In genomic region chr19:18109731-18110671, GRCh38 we compare ENCODE assay signal across 8 cellular contexts.
DNase-seq lines count a peak whose midpoint lies in the region; ATAC-seq, FAIRE-seq and TF ChIP-seq lines count a peak whose summit lies in the region.

No MANE protein-coding gene starts in this region.

- FAIRE-seq in urothelium cell line (lab: Jason Lieb, UNC), result no peak

- peaks cover 28% of the 10 kb centered on the region for H3K27me3 ChIP-seq in DND-41 (ENCODE audit: insufficient read depth, low read length, poor library complexity)

- H3K4me3 Mint-ChIP-seq in nephron progenitor cell, result peak overlapping the region; percentile 82

- no peaks in the 10 kb centered on the region for H3K9me3 Mint-ChIP-seq in nephron progenitor cell

- H3K79me2 ChIP-seq in DND-41 (ENCODE audit: insufficient read depth, low read length), result no peaks in the 10 kb centered on the region

- ATAC-seq in DND-41 (ENCODE audit: insufficient read depth, low read depth) (peak; percentile 75), GM21390 (IDR thresholded peaks at IDR 0.05; ENCODE audit: unreplicated experiment) (no peak), HG03342 (IDR thresholded peaks at IDR 0.05; ENCODE audit: unreplicated experiment) (no peak)

- H4K20me1 ChIP-seq in DND-41 (ENCODE audit: insufficient read depth, low read length), result no peaks in the 10 kb centered on the region

- peak overlapping the region; percentile 48 for H3K9ac ChIP-seq in DND-41 (ENCODE audit: low read depth, low read length)

- H3K36me3 ChIP-seq in DND-41 (ENCODE audit: insufficient read depth, low read length), result no peaks in the 10 kb centered on the region

- peaks cover 57% of the 10 kb centered on the region for H3K27me3 Mint-ChIP-seq in nephron progenitor cell (ENCODE audit: low read depth, poor library complexity)

- TF ChIP-seq CTCF in DND-41 (IDR thresholded peaks at IDR 0.05; ENCODE audit: borderline replicate concordance, extremely low read depth, low read length, poor library complexity, severe bottlenecking), result no peak
- TF ChIP-seq CTCF in fibroblast of mammary gland (conservative IDR thresholded peaks at IDR 0.05; ENCODE audit: control insufficient read depth, insufficient read depth, low read depth, low read length), result no peak
- no peak for TF ChIP-seq CTCF in nephron progenitor cell (IDR thresholded peaks at IDR 0.05)

- H3K4me1 Mint-ChIP-seq in nephron progenitor cell, result peaks cover 17% of the 10 kb centered on the region

- peak overlapping the region; percentile 92 for H3K4me2 ChIP-seq in DND-41 (ENCODE audit: insufficient read depth, low read length)

- H3K4me3 ChIP-seq in DND-41 (ENCODE audit: low read depth in 1 of 2, low read length in 2 of 2), result peak overlapping the region in 1 of 2 experiments; percentile 58; a peak in 2 of 4 replicates
- H3K4me3 ChIP-seq in fibroblast of mammary gland (ENCODE audit: control insufficient read depth, low read depth, low read length), result peak overlapping the region; percentile 60

- H3K4me1 ChIP-seq in DND-41 (ENCODE audit: insufficient read depth, low read length), result peaks cover 14% of the 10 kb centered on the region

- peak; percentile 42 for DNase-seq in DND-41
- peak; percentile 77 for DNase-seq in HuH-7.5 (ENCODE audit: low spot score)
- peak; percentile 58 for DNase-seq in activated CD8-positive, alpha-beta memory T cell treated with anti-CD3 and anti-CD28 coated beads, Interleukin-2, amount 50 U/mL, for 4 hours
- no peak for DNase-seq in fibroblast of mammary gland (ENCODE audit: low read depth)
- DNase-seq in nephron progenitor cell, result peak; percentile 73
- DNase-seq in urothelium cell line (ENCODE audit: low spot score), result peak; percentile 62

- no peaks in the 10 kb centered on the region for H3K9me3 ChIP-seq in DND-41 (ENCODE audit: insufficient read depth, low read length, severe bottlenecking)

- H3K36me3 Mint-ChIP-seq in nephron progenitor cell (ENCODE audit: low read depth), result no peaks in the 10 kb centered on the region

- peak overlapping the region; percentile 65 for H2AFZ ChIP-seq in DND-41 (ENCODE audit: low read depth, low read length)

- H3K27ac Mint-ChIP-seq in nephron progenitor cell, result no peak overlapping the region

- no peak overlapping the region for H3K27ac ChIP-seq in DND-41 (ENCODE audit: low read length)
